In genomic region chr17:78379134-78379497, GRCh38 we compare ENCODE assay signal across 8 cellular contexts. TPM values are rescaled to one million over a fixed set of nuclear protein-coding genes. Genes with fewer than 3 reads are reported as not detected.
A peak's percentile ranks its signal among the peaks of the same experiment; 100 is the strongest.
DNase-seq lines count a peak whose midpoint lies in the region; ATAC-seq and TF ChIP-seq lines count a peak whose summit lies in the region.

No MANE protein-coding gene starts in this region.

- peak overlapping the region; percentile 73 to 86 for H3K27ac ChIP-seq in testis

- H3K36me3 ChIP-seq in kidney epithelial cell (ENCODE audit: control insufficient read depth, insufficient read depth, low read length) (no peaks in the 10 kb centered on the region), testis (ENCODE audit: low read depth, missing control alignments) (no peaks in the 10 kb centered on the region)

- no peak for TF ChIP-seq CTCF in kidney epithelial cell (IDR thresholded peaks at IDR 0.05; ENCODE audit: insufficient read depth, low read length, poor library complexity, severe bottlenecking)
- no peak for TF ChIP-seq CTCF in testis (IDR thresholded peaks at IDR 0.05)
- TF ChIP-seq CTCF in GM10266 (IDR thresholded peaks at IDR 0.05; ENCODE audit: control insufficient read depth, insufficient read depth, low read depth, missing control alignments) = no peak

- H3K4me3 Mint-ChIP-seq in stimulated activated naive CD8-positive, alpha-beta T cell treated with anti-CD3 and anti-CD28 coated beads, Interleukin-15, Interleukin-2, amounts not matched to agents 100 ng/mL and 50 ng/mL, for 24 hours = peak overlapping the region; percentile 98

- no peaks in the 10 kb centered on the region for H3K9me3 ChIP-seq in testis

- peaks cover 9% of the 10 kb centered on the region for H3K4me1 ChIP-seq in testis

- H3K27ac Mint-ChIP-seq in stimulated activated naive CD8-positive, alpha-beta T cell treated with anti-CD3 and anti-CD28 coated beads, Interleukin-15, Interleukin-2, amounts not matched to agents 100 ng/mL and 50 ng/mL, for 24 hours = peak overlapping the region; percentile 96

- no peak for DNase-seq in stimulated activated naive CD8-positive, alpha-beta T cell treated with anti-CD3 and anti-CD28 coated beads, Interleukin-15, Interleukin-2, amounts not matched to agents 100 U/mL and 50 U/mL, for 24 hours
- DNase-seq in amniotic epithelial cell (ENCODE audit: low read depth) (peak; percentile 94), kidney epithelial cell (ENCODE audit: low read depth) (no peak), testis (no peak), GM10266 (ENCODE audit: extremely low spot score) (no peak), NCI-H446 treated with DMSO at 0.1 percent for 48 hours (lab: John Stamatoyannopoulos, UW) (no peak)

- H3K4me3 ChIP-seq in kidney epithelial cell (ENCODE audit: low read depth, low read length) (peak overlapping the region; percentile 69), testis (peak overlapping the region; percentile 93 to 97)

- peaks cover 25% of the 10 kb centered on the region for H3K36me3 Mint-ChIP-seq in stimulated activated naive CD8-positive, alpha-beta T cell treated with anti-CD3 and anti-CD28 coated beads, Interleukin-15, Interleukin-2, amounts not matched to agents 100 ng/mL and 50 ng/mL, for 24 hours (ENCODE audit: low read depth)

- H3K27me3 ChIP-seq in kidney epithelial cell (ENCODE audit: control insufficient read depth, insufficient read depth, low read length) (no peaks in the 10 kb centered on the region), testis (no peaks in the 10 kb centered on the region)

- H3K27me3 Mint-ChIP-seq in stimulated activated naive CD8-positive, alpha-beta T cell treated with anti-CD3 and anti-CD28 coated beads, Interleukin-15, Interleukin-2, amounts not matched to agents 100 ng/mL and 50 ng/mL, for 24 hours = no peaks in the 10 kb centered on the region

- peaks cover 59% of the 10 kb centered on the region for H3K4me1 Mint-ChIP-seq in stimulated activated naive CD8-positive, alpha-beta T cell treated with anti-CD3 and anti-CD28 coated beads, Interleukin-15, Interleukin-2, amounts not matched to agents 100 ng/mL and 50 ng/mL, for 24 hours (ENCODE audit: low read depth)

- 7 to 9% methylated on average over 2 to 7 of the region's 7 CpGs for WGBS in testis, 2 donors

- intact Hi-C loops in testis (cut with DNase I; ENCODE audit: low total_unique reads) = no loop called here

- TF ChIP-seq POLR2A in testis (IDR thresholded peaks at IDR 0.05) = no peak

- H3K9me3 Mint-ChIP-seq in stimulated activated naive CD8-positive, alpha-beta T cell treated with anti-CD3 and anti-CD28 coated beads, Interleukin-15, Interleukin-2, amounts not matched to agents 100 ng/mL and 50 ng/mL, for 24 hours = no peaks in the 10 kb centered on the region

- no peak for ATAC-seq in stimulated activated naive CD8-positive, alpha-beta T cell treated with anti-CD3 and anti-CD28 coated beads, Interleukin-15, Interleukin-2, amounts not matched to agents 100 U/mL and 50 U/mL, for 24 hours
- ATAC-seq in HG02884 (IDR thresholded peaks at IDR 0.05; ENCODE audit: unreplicated experiment) = no peak

RNA-seq across cellular contexts. Expression of gene PGS1, which starts 0.7 kb away (rescaled TPM):
- total RNA-seq in kidney epithelial cell = 32.8 and 34.5 TPM in 2 replicates
- 10 to 100 TPM; 50.4 to 58.4 TPM for total RNA-seq in testis
- 34.9 TPM for polyA plus RNA-seq in testis (ENCODE audit: insufficient read depth, low read depth, low replicate concordance)

RNA-seq across cellular contexts. Expression of gene SOCS3, which starts 19.2 kb away (rescaled TPM):
- total RNA-seq in kidney epithelial cell (36.0 and 39.2 TPM in 2 replicates), testis (10 to 100 TPM in 1 of 2 donors, 1 to 10 TPM in 1; 2.2 to 17.8 TPM)
- 9.6 TPM for polyA plus RNA-seq in testis (ENCODE audit: insufficient read depth, low read depth, low replicate concordance)
